In genomic region chr17:2198917-2199316, GRCh38 we compare ENCODE assay signal across 18 cellular contexts.
"Had no signal": no experiment of that assay in that cellular context is flagged by ENCODE, and none has a peak within 500 bp of the region (broad histone marks: within the 10 kb centered on the region; RNA-seq: fewer than 3 reads in every experiment).

No MANE protein-coding gene starts in this region.

- H3K36me3 ChIP-seq: gastrocnemius medialis, right lobe of liver, upper lobe of right lung had no signal

- H3K27ac Mint-ChIP-seq: activated CD4-positive, alpha-beta memory T cell treated with anti-CD3 and anti-CD28 coated beads for 36 hours; nephron progenitor cell had no signal

- DNase-seq: activated CD4-positive, alpha-beta memory T cell treated with anti-CD3 and anti-CD28 coated beads for 36 hours; activated effector memory CD4-positive, alpha-beta T cell treated with anti-CD3 and anti-CD28 coated beads, Interleukin-2, amount 50 U/mL, for 16 hours; activated T-cell treated with anti-CD3 and anti-CD28 coated beads, Interleukin-2, amount 50 U/mL, for 4 hours; aorta; caudate nucleus; effector memory CD4-positive, alpha-beta T cell; erythroblast; gastrocnemius medialis; left ventricle myocardium superior; mesenchymal stem cell; nephron progenitor cell; psoas muscle; right lobe of liver; stimulated activated CD4-positive, alpha-beta T cell treated with anti-CD3 and anti-CD28 coated beads, Interleukin-2, amount 100 ng/mL, for 48 hours; stimulated activated naive CD8-positive, alpha-beta T cell treated with anti-CD3 and anti-CD28 coated beads, Interleukin-15, Interleukin-2, amounts not matched to agents 100 U/mL and 50 U/mL, for 24 hours; T-helper 9 cell; upper lobe of right lung had no signal

- ATAC-seq: activated T-cell treated with anti-CD3 and anti-CD28 coated beads, Interleukin-2, amount 50 U/mL, for 4 hours; gastrocnemius medialis; left ventricle myocardium superior; psoas muscle; right lobe of liver; stimulated activated naive CD8-positive, alpha-beta T cell treated with anti-CD3 and anti-CD28 coated beads, Interleukin-15, Interleukin-2, amounts not matched to agents 100 U/mL and 50 U/mL, for 24 hours; upper lobe of right lung had no signal

- H3K27me3 Mint-ChIP-seq: activated CD4-positive, alpha-beta memory T cell treated with anti-CD3 and anti-CD28 coated beads for 36 hours; activated naive CD8-positive, alpha-beta T cell had no signal

- H3K9me3 ChIP-seq: gastrocnemius medialis, psoas muscle, right lobe of liver, upper lobe of right lung had no signal

- H3K4me1 ChIP-seq: upper lobe of right lung had no signal

- H3K27ac ChIP-seq: gastrocnemius medialis, psoas muscle, right lobe of liver, upper lobe of right lung had no signal

- H3K9me3 Mint-ChIP-seq: activated CD4-positive, alpha-beta memory T cell treated with anti-CD3 and anti-CD28 coated beads for 36 hours; activated T-cell treated with anti-CD3 and anti-CD28 coated beads, Interleukin-2, amount 50 U/mL, for 4 hours; nephron progenitor cell had no signal

- H3K27me3 ChIP-seq: gastrocnemius medialis, right lobe of liver, upper lobe of right lung had no signal

- H3K4me3 ChIP-seq: gastrocnemius medialis, psoas muscle, right lobe of liver, upper lobe of right lung had no signal

- H3K4me3 Mint-ChIP-seq: activated CD4-positive, alpha-beta memory T cell treated with anti-CD3 and anti-CD28 coated beads for 36 hours; activated naive CD8-positive, alpha-beta T cell; activated T-cell treated with anti-CD3 and anti-CD28 coated beads, Interleukin-2, amount 50 U/mL, for 4 hours; nephron progenitor cell had no signal
